19 cellular contexts compared by ENCODE assay signal in genomic region chr1:174398246-174398645, GRCh38. TPM values are rescaled to one million over a fixed set of nuclear protein-coding genes. Genes with fewer than 3 reads are reported as not detected.
DNase-seq lines count a peak whose midpoint lies in the region; ATAC-seq, FAIRE-seq and TF ChIP-seq lines count a peak whose summit lies in the region.
"Had no signal": no experiment of that assay in that cellular context is flagged by ENCODE, and none has a peak within 500 bp of the region (broad histone marks: within the 10 kb centered on the region; RNA-seq: fewer than 3 reads in every experiment).

No MANE protein-coding gene starts in this region.

- peak; percentile 66 for ATAC-seq in HG02588 (IDR thresholded peaks at IDR 0.05; ENCODE audit: unreplicated experiment)
- ATAC-seq in GM19035 (IDR thresholded peaks at IDR 0.05; ENCODE audit: unreplicated experiment) = no peak
- ATAC-seq: K562 had no signal

- no peak for FAIRE-seq in D721Med (lab: Jason Lieb, UNC)
- FAIRE-seq: K562 had no signal

- in situ Hi-C loops in SK-MEL-5 (cut with HindIII; ENCODE audit: low pct_unique_long_range_greater_than_20kb, low sequenced_read_pairs) = no loop called here

- TF ChIP-seq CTCF in D721Med (IDR thresholded peaks at IDR 0.05; ENCODE audit: insufficient read depth, missing control alignments) = no peak

- DNase-seq in Daoy (ENCODE audit: low read depth) = peak; percentile 66
- peak; percentile 94 for DNase-seq in SK-MEL-5 (ENCODE audit: low read depth, low spot score)
- DNase-seq in iris pigment epithelial cell (ENCODE audit: low read depth) = peak; percentile 87
- no peak for DNase-seq in NCI-H2171 (lab: John Stamatoyannopoulos, UW)
- no peak for DNase-seq in midbrain (lab: John Stamatoyannopoulos, UW)
- DNase-seq in D721Med (ENCODE audit: insufficient read length, low spot score) = no peak
- DNase-seq: activated CD4-positive, alpha-beta T cell treated with anti-CD3 and anti-CD28 coated beads, Interleukin-2, amount 10 ng/mL, durations not matched to agents 7 days and 5 days; activated T-cell treated with anti-CD3 and anti-CD28 coated beads, Interleukin-2, amount 50 U/mL, for 48 hours; BE2C; immature natural killer cell; NCI-H1105; NCI-H2227 treated with DMSO at 0.1 percent for 48 hours; SHP77 treated with DMSO at 0.1 percent for 48 hours; stimulated activated CD4-positive, alpha-beta T cell treated with anti-CD3 and anti-CD28 coated beads, Interleukin-2, amount 100 ng/mL, for 24 hours; T-helper 9 cell had no signal

RNA-seq across cellular contexts. Expression of gene GPR52, which starts 49.5 kb away (rescaled TPM):
- not detected in 2 replicates for total RNA-seq in Daoy (2014; rRNA removed; shearing (Covaris generic))
- total RNA-seq in SK-MEL-5 (2014; rRNA removed; shearing (Covaris generic)) = 0.19 TPM in 1 of 2 replicates, not detected in the other
- polyA plus RNA-seq in SK-MEL-5 (2015; cell fraction: cytosol; rRNA removed) = 0.25 TPM in 1 of 2 replicates, not detected in the other
- polyA plus RNA-seq in SK-MEL-5 (2015; cell fraction: nucleus; rRNA removed) = 0.93 TPM in 1 of 2 replicates, not detected in the other
- polyA plus RNA-seq: adipose tissue, immature natural killer cell had no signal

Comparison
In these comparisons a context has a peak if more than half of its experiments do, and no peak if none do; other contexts are left out.
1. DNase-seq: peak in Daoy (single experiment), SK-MEL-5 (single experiment) and iris pigment epithelial cell (single experiment); none in NCI-H2171 (single experiment), midbrain (single experiment) and D721Med (single experiment).